ENCODE assay signal across 1 cellular context in genomic region chr19:17862711-17863519, GRCh38.
TF ChIP-seq lines count a peak whose summit lies in the region.

No MANE protein-coding gene starts in this region.

TF ChIP-seq in GM23338, 12 proteins besides CTCF, POLR2A, EP300 and RAD21 (continued from another document):
- no peak for TF ChIP-seq ZNF462 (CRISPR knock-in tag; IDR thresholded peaks at IDR 0.05)
- no peak for TF ChIP-seq EZH2phosphoT487 (IDR thresholded peaks at IDR 0.05; ENCODE audit: unreplicated experiment)
- no peak for TF ChIP-seq NANOG (IDR thresholded peaks at IDR 0.05; ENCODE audit: borderline replicate concordance)
- no peak for TF ChIP-seq ZNF331 (CRISPR knock-in tag; IDR thresholded peaks at IDR 0.05; ENCODE audit: low read depth)
- TF ChIP-seq JUNB (IDR thresholded peaks at IDR 0.05; ENCODE audit: unreplicated experiment), result no peak
- no peak for TF ChIP-seq EZH2 (IDR thresholded peaks at IDR 0.05; ENCODE audit: low read depth, unreplicated experiment)
- no peak for TF ChIP-seq ETS1 (IDR thresholded peaks at IDR 0.05)
- no peak for TF ChIP-seq CREB1 (CRISPR knock-in tag; IDR thresholded peaks at IDR 0.05; ENCODE audit: low read depth)
TF ChIP-seq in GM23338: peak in this region for 0.
